ENCODE assay signal across 9 cellular contexts in genomic region chr12:110073049-110073831, GRCh38. TPM values are rescaled to one million over a fixed set of nuclear protein-coding genes. Genes with fewer than 3 reads are reported as not detected.
DNase-seq lines count a peak whose midpoint lies in the region; ATAC-seq, FAIRE-seq and TF ChIP-seq lines count a peak whose summit lies in the region.
"Had no signal": no experiment of that assay in that cellular context is flagged by ENCODE, and none has a peak within 500 bp of the region (broad histone marks: within the 10 kb centered on the region; RNA-seq: fewer than 3 reads in every experiment).

No MANE protein-coding gene starts in this region.

- no peaks in the 10 kb centered on the region for H3K36me3 Mint-ChIP-seq in CD4-positive, alpha-beta T cell (ENCODE audit: low read depth)

- no peak for FAIRE-seq in small intestine (lab: Jason Lieb, UNC)
- FAIRE-seq: endometrium had no signal

- H3K9ac ChIP-seq in rectal smooth muscle tissue (ENCODE audit: low read length): no peak overlapping the region

- CTCF ChIA-PET in CD4-positive, alpha-beta T cell (lab: Charles Lee): interaction anchor here (1.3 kb wide), 1 partner anchor 26 kb away, joined by 4 read pairs; no protein-coding TSS in a partner anchor

- peak overlapping the region; percentile 78 for H3K4me3 Mint-ChIP-seq in CD4-positive, alpha-beta T cell

- no peaks in the 10 kb centered on the region for H3K9me3 ChIP-seq in CD4-positive, alpha-beta T cell (ENCODE audit: control insufficient read depth, low read length)
- no peaks in the 10 kb centered on the region for H3K9me3 ChIP-seq in small intestine (ENCODE audit: control insufficient read depth, low read depth)

- H3K4me1 ChIP-seq in foreskin keratinocyte (no peaks in the 10 kb centered on the region), rectal smooth muscle tissue (ENCODE audit: control insufficient read depth, insufficient read depth, low read length) (no peaks in the 10 kb centered on the region), small intestine (ENCODE audit: control insufficient read depth in 2 of 2, insufficient read depth in 1 of 2, low read depth in 1 of 2, low read length in 1 of 2) (no peaks in the 10 kb centered on the region)

- 22 to 29% (median 28%) methylated on average over 19 of the region's 19 CpGs for WGBS in small intestine, 3 donors

- POLR2A ChIA-PET in CD4-positive, alpha-beta T cell (lab: Charles Lee): interaction anchor here (0.8 to 1.3 kb wide), 3 partner anchors 17 to 207 kb away, joined by 3 to 4 read pairs (median 4); partner anchors contain the start of gene ATP2A2

- TF ChIP-seq CTCF in CD4-positive, alpha-beta T cell (IDR thresholded peaks at IDR 0.05): no peak
- TF ChIP-seq CTCF in foreskin keratinocyte (conservative IDR thresholded peaks at IDR 0.05): no peak

- H3K27me3 Mint-ChIP-seq in CD4-positive, alpha-beta T cell: no peaks in the 10 kb centered on the region

- H3K4me3 ChIP-seq in rectal smooth muscle tissue (ENCODE audit: low read length) (peak overlapping the region; percentile 57), small intestine (ENCODE audit: low read depth in 1 of 2, low read length in 2 of 2) (no peak overlapping the region)

- intact Hi-C loops in CD4-positive, alpha-beta T cell (cut with DNase I, micrococcal nuclease): no loop called here

- H3K27me3 ChIP-seq in CD4-positive, alpha-beta T cell (ENCODE audit: control insufficient read depth, insufficient read depth, low read length): no peaks in the 10 kb centered on the region
- H3K27me3 ChIP-seq in foreskin keratinocyte (peaks cover 6% of the 10 kb centered on the region), rectal smooth muscle tissue (ENCODE audit: control insufficient read depth, insufficient read depth, low read length) (no peaks in the 10 kb centered on the region), small intestine (ENCODE audit: control insufficient read depth in 2 of 2, insufficient read depth in 2 of 2, low read length in 2 of 2) (no peaks in the 10 kb centered on the region)

- H3K36me3 ChIP-seq in rectal smooth muscle tissue (ENCODE audit: control insufficient read depth, insufficient read depth, low read length) (no peaks in the 10 kb centered on the region), small intestine (ENCODE audit: control insufficient read depth in 2 of 2, insufficient read depth in 2 of 2, low read length in 2 of 2) (no peaks in the 10 kb centered on the region)

- H3K4me1 Mint-ChIP-seq in CD4-positive, alpha-beta T cell (ENCODE audit: low read depth): peaks cover 20% of the 10 kb centered on the region

- DNase-seq in CD4-positive, alpha-beta T cell: peak in 6 of 10 experiments; percentile 4 to 38 (median 8)
- DNase-seq in NCI-H1694 (lab: John Stamatoyannopoulos, UW) (peak; percentile 39), foreskin keratinocyte (no peak), small intestine (no peak)
- DNase-seq in activated T-cell treated with anti-CD3 and anti-CD28 coated beads, Interleukin-2, amount 50 U/mL, for 1 hour: peak; percentile 22
- DNase-seq in effector CD4-positive, alpha-beta T cell: no peak

- peak overlapping the region; percentile 54 for H3K27ac Mint-ChIP-seq in CD4-positive, alpha-beta T cell

- ATAC-seq in CD4-positive, alpha-beta T cell (ENCODE audit: poor library complexity): peak; percentile 72
- ATAC-seq in foreskin keratinocyte: peak; percentile 43
- no peak for ATAC-seq in GM21825 (IDR thresholded peaks at IDR 0.05; ENCODE audit: unreplicated experiment)

- no peak overlapping the region for H3K27ac ChIP-seq in CD4-positive, alpha-beta T cell (ENCODE audit: low read depth, low read length)
- H3K27ac ChIP-seq in foreskin keratinocyte (no peak overlapping the region), rectal smooth muscle tissue (ENCODE audit: low read depth, low read length) (no peak overlapping the region), small intestine (ENCODE audit: low read depth in 1 of 2, low read length in 1 of 2) (no peak overlapping the region)

- H3K9me3 Mint-ChIP-seq in CD4-positive, alpha-beta T cell: no peaks in the 10 kb centered on the region

RNA-seq across cellular contexts. Expression of gene C12orf76, which starts 24.9 kb away (rescaled TPM):
- total RNA-seq in CD4-positive, alpha-beta T cell: 10 to 100 TPM in 1 of 2 experiments, 1 to 10 TPM in 1; 9.8 to 12.6 TPM
- 3.4 and 4.0 TPM in 2 replicates for total RNA-seq in foreskin keratinocyte
- polyA plus RNA-seq in foreskin keratinocyte: 3.1 and 3.7 TPM in 2 replicates
- 10 to 100 TPM in 1 of 3 donors, 1 to 10 TPM in 2; 5.4 to 10.8 (median 5.4) TPM for polyA plus RNA-seq in small intestine

RNA-seq across cellular contexts. Expression of gene IFT81, which starts 50.9 kb away (rescaled TPM):
- 1 to 10 TPM in 1 of 2 experiments, under 1 TPM in 1; 0.41 to 1.1 TPM for total RNA-seq in CD4-positive, alpha-beta T cell
- 9.8 TPM in 2 replicates for total RNA-seq in foreskin keratinocyte
- 4.3 and 4.6 TPM in 2 replicates for polyA plus RNA-seq in foreskin keratinocyte
- polyA plus RNA-seq in small intestine: 1 to 10 TPM in 2 of 3 donors, under 1 TPM in 1; 0.54 to 3.8 (median 1.3) TPM

Comparison
In these comparisons a context has a peak if more than half of its experiments do, and no peak if none do; other contexts are left out.
1. DNase-seq: peak in CD4-positive, alpha-beta T cell (6 of 10), NCI-H1694 (single experiment) and activated T-cell treated with anti-CD3 and anti-CD28 coated beads, Interleukin-2, amount 50 U/mL, for 1 hour (single experiment); none in foreskin keratinocyte (0 of 2), small intestine (single experiment) and effector CD4-positive, alpha-beta T cell (single experiment).